ENCODE assay signal across 9 cellular contexts in genomic region chr20:36481380-36482043, GRCh38. TPM values are rescaled to one million over a fixed set of nuclear protein-coding genes. Genes with fewer than 3 reads are reported as not detected.
A peak's percentile ranks its signal among the peaks of the same experiment; 100 is the strongest.
DNase-seq lines count a peak whose midpoint lies in the region; ATAC-seq and TF ChIP-seq lines count a peak whose summit lies in the region.
"Had no signal": no experiment of that assay in that cellular context is flagged by ENCODE, and none has a peak within 500 bp of the region (broad histone marks: within the 10 kb centered on the region; RNA-seq: fewer than 3 reads in every experiment).

No MANE protein-coding gene starts in this region.

- no peak overlapping the region for H2AFZ ChIP-seq in HCT116 (ENCODE audit: low read depth, low read length, poor library complexity, severe bottlenecking)

- no peak overlapping the region for H3K27ac Mint-ChIP-seq in activated T-cell treated with anti-CD3 and anti-CD28 coated beads, Interleukin-2, amount 50 U/mL, for 72 hours

- H3K79me2 ChIP-seq in HCT116 (ENCODE audit: insufficient read depth, low read length), result peaks cover 47% of the 10 kb centered on the region

- no peaks in the 10 kb centered on the region for H4K20me1 ChIP-seq in HCT116 (ENCODE audit: insufficient read depth)

- POLR2A ChIA-PET in HCT116 (lab: Charles Lee), result no interaction called here

- 65 to 70% methylated on average over 4 to 9 of the region's 9 CpGs for WGBS in gastroesophageal sphincter (ENCODE audit: low coverage in 1 of 2), 2 donors

- H3K9ac ChIP-seq in HCT116 (ENCODE audit: low read length) (no peak overlapping the region), skeletal muscle satellite cell (ENCODE audit: low read depth, low read length) (no peak overlapping the region)

- no TSS peak for BruUV-seq in HCT116 (replicated peaks; lab: Mats Ljungman, UMichigan)

- TF ChIP-seq POLR2A in HCT116 (IDR thresholded peaks at IDR 0.05; ENCODE audit: borderline replicate concordance, extremely low read depth, insufficient read depth, insufficient read length) (no peak), gastroesophageal sphincter (IDR thresholded peaks at IDR 0.05) (no peak)

- intact Hi-C loops in HCT116 (cut with micrococcal nuclease), result no loop called here

- no peak for DNase-seq in HCT116 (ENCODE audit: low read depth, low spot score)
- DNase-seq in SHP77 treated with DMSO at 0.1 percent for 48 hours (lab: John Stamatoyannopoulos, UW), result peak; percentile 79
- no peak for DNase-seq in activated T-cell treated with anti-CD3 and anti-CD28 coated beads, Interleukin-2, amount 50 U/mL, for 72 hours
- DNase-seq in DMS79 (lab: John Stamatoyannopoulos, UW), result no peak
- no peak for DNase-seq in hippocampal formation (lab: John Stamatoyannopoulos, UW)

- no peak overlapping the region for H3K4me3 Mint-ChIP-seq in activated T-cell treated with anti-CD3 and anti-CD28 coated beads, Interleukin-2, amount 50 U/mL, for 72 hours
- H3K4me3 Mint-ChIP-seq: IgD-negative memory B cell had no signal

- H3K4me1 ChIP-seq in HCT116 (ENCODE audit: control insufficient read depth in 1 of 2, insufficient read depth in 2 of 2, low read length in 2 of 2) (peaks cover 0 to 11% of the 10 kb centered on the region in 2 experiments; a peak in 1 of 4 replicates), gastroesophageal sphincter (peaks cover 3 to 99% (median 76%) of the 10 kb centered on the region in 3 donors), skeletal muscle satellite cell (ENCODE audit: control insufficient read depth, insufficient read depth, low read length) (peaks cover 51% of the 10 kb centered on the region)

- peak; percentile 71 for ATAC-seq in HCT116
- no peak for ATAC-seq in gastroesophageal sphincter
- no peak for ATAC-seq in activated T-cell treated with anti-CD3 and anti-CD28 coated beads, Interleukin-2, amount 50 U/mL, for 72 hours (replicated peaks in 1 of 2)
- no peak for ATAC-seq in GM21367 (IDR thresholded peaks at IDR 0.05; ENCODE audit: unreplicated experiment)

- TF ChIP-seq CTCF in HCT116 (IDR thresholded peaks at IDR 0.05 in 2 of 3, conservative IDR thresholded peaks at IDR 0.05 in 1 of 3; ENCODE audit: borderline replicate concordance in 1 of 3, insufficient read depth in 1 of 3, low read depth in 2 of 3, low read length in 2 of 3), result peak in 2 of 3 experiments; percentile 25 to 35; a peak in 3 of 6 replicates
- TF ChIP-seq CTCF in gastroesophageal sphincter (IDR thresholded peaks at IDR 0.05), result peak in 3 of 4 experiments; percentile 8 to 27 (median 9)

- peaks cover 23% of the 10 kb centered on the region for H3K4me1 Mint-ChIP-seq in activated T-cell treated with anti-CD3 and anti-CD28 coated beads, Interleukin-2, amount 50 U/mL, for 72 hours (ENCODE audit: low read depth)

- no peaks in the 10 kb centered on the region for H3K36me3 ChIP-seq in HCT116 (ENCODE audit: control insufficient read depth in 1 of 2, insufficient read depth in 2 of 2, low read length in 2 of 2)
- peaks cover 0 to 7% of the 10 kb centered on the region in 2 donors for H3K36me3 ChIP-seq in gastroesophageal sphincter
- peaks cover 41% of the 10 kb centered on the region for H3K36me3 ChIP-seq in skeletal muscle satellite cell (ENCODE audit: insufficient read depth, low read length)

- no peak for TF ChIP-seq RAD21 in HCT116 (IDR thresholded peaks at IDR 0.05; ENCODE audit: low read depth)

- no peaks in the 10 kb centered on the region for H3K36me3 Mint-ChIP-seq in activated T-cell treated with anti-CD3 and anti-CD28 coated beads, Interleukin-2, amount 50 U/mL, for 72 hours (ENCODE audit: insufficient read depth in 2 of 2)

- H3K4me3 ChIP-seq in HCT116 (replicated peaks in 1 of 2; ENCODE audit: low read depth in 1 of 2, low read length in 2 of 2), result no peak overlapping the region
- no peak overlapping the region for H3K4me3 ChIP-seq in gastroesophageal sphincter
- H3K4me3 ChIP-seq in skeletal muscle satellite cell (ENCODE audit: low read length), result no peak overlapping the region

- RAD21 ChIA-PET in HCT116 (lab: Charles Lee; ENCODE audit: low non-redundant PET in 1 of 2, low total read pairs in 2 of 2, uncharacterized antibody in 2 of 2, unreplicated experiment in 2 of 2), result no interaction called here

- H3K27me3 ChIP-seq in HCT116 (ENCODE audit: insufficient read depth, low read length), result no peaks in the 10 kb centered on the region
- H3K27me3 ChIP-seq in gastroesophageal sphincter, result no peaks in the 10 kb centered on the region
- H3K27me3 ChIP-seq in skeletal muscle satellite cell (ENCODE audit: control insufficient read depth, insufficient read depth, low read length), result no peaks in the 10 kb centered on the region

- H3K27ac ChIP-seq in HCT116 (ENCODE audit: low read depth, low read length), result no peak overlapping the region
- peak overlapping the region; percentile 15 to 69 (median 65) for H3K27ac ChIP-seq in gastroesophageal sphincter

- H3K9me3 ChIP-seq in HCT116 (ENCODE audit: control insufficient read depth in 1 of 2, insufficient read depth in 1 of 2, low read depth in 1 of 2, low read length in 2 of 2) (no peaks in the 10 kb centered on the region), gastroesophageal sphincter (no peaks in the 10 kb centered on the region), skeletal muscle satellite cell (replicated peaks; ENCODE audit: low read length) (no peaks in the 10 kb centered on the region)

- no peak for TF ChIP-seq EP300 in gastroesophageal sphincter (IDR thresholded peaks at IDR 0.05)

- CTCF ChIA-PET in HCT116 (lab: Charles Lee), result interaction anchor here (2.3 kb wide), 1 partner anchor 16 kb away, joined by 6 read pairs; no protein-coding TSS in a partner anchor

- H3K9me2 ChIP-seq in HCT116 (ENCODE audit: insufficient read depth), result no peaks in the 10 kb centered on the region

- H3K9me3 Mint-ChIP-seq in activated T-cell treated with anti-CD3 and anti-CD28 coated beads, Interleukin-2, amount 50 U/mL, for 72 hours, result no peaks in the 10 kb centered on the region
- H3K9me3 Mint-ChIP-seq: IgD-negative memory B cell had no signal

- H3K4me2 ChIP-seq in HCT116 (ENCODE audit: low read length) (no peak overlapping the region), skeletal muscle satellite cell (ENCODE audit: low read length) (peak overlapping the region; percentile 38)

- H3K27me3 Mint-ChIP-seq in activated T-cell treated with anti-CD3 and anti-CD28 coated beads, Interleukin-2, amount 50 U/mL, for 72 hours (ENCODE audit: low read depth), result no peaks in the 10 kb centered on the region
- H3K27me3 Mint-ChIP-seq: IgD-negative memory B cell had no signal

TF ChIP-seq in HCT116, 20 proteins besides CTCF, POLR2A, EP300 and RAD21:
- TF ChIP-seq FOSL1 (IDR thresholded peaks at IDR 0.05; ENCODE audit: low read depth), result no peak
- TF ChIP-seq, protein P1, sequence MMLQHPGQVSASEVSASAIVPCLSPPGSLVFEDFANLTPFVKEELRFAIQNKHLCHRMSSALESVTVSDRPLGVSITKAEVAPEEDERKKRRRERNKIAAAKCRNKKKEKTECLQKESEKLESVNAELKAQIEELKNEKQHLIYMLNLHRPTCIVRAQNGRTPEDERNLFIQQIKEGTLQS (IDR thresholded peaks at IDR 0.05), result no peak
- no peak for TF ChIP-seq ZFX (IDR thresholded peaks at IDR 0.05)
- TF ChIP-seq TCF7L2 (IDR thresholded peaks at IDR 0.05; ENCODE audit: borderline replicate concordance, extremely low read depth, insufficient read depth, insufficient read length), result no peak
- no peak for TF ChIP-seq REST (IDR thresholded peaks at IDR 0.05; ENCODE audit: low read depth)
TF ChIP-seq in HCT116: peak in this region for 0.

RNA-seq across cellular contexts. Expression of gene MYL9, which starts 59.8 kb away (rescaled TPM):
- 49.3 TPM for total RNA-seq in HCT116 (2021; ENCODE audit: unreplicated experiment)
- 34.4 and 43.3 TPM in 2 replicates for polyA plus RNA-seq in HCT116 (2012)
- total RNA-seq in gastroesophageal sphincter, result 1,000 to 10,000 TPM; 1,087 to 2,842 (median 1,707) TPM
- 14.4 and 44.6 TPM in 2 replicates for total RNA-seq in skeletal muscle satellite cell (2012; rRNA removed)
- total RNA-seq in activated T-cell treated with anti-CD3 and anti-CD28 coated beads, Interleukin-2, amount 50 U/mL, for 72 hours, result 1 to 10 TPM in 1 of 2 donors, under 1 TPM in 1; 0.62 to 2.0 TPM

Comparison
In these comparisons a context has a peak if more than half of its experiments do, and no peak if none do; other contexts are left out.
1. RNA of gene MYL9, which starts 59.8 kb away (total RNA-seq): 1,087 to 2,842 TPM in gastroesophageal sphincter; 49.3 TPM in HCT116 (single experiment) and 0.62 to 2.0 TPM in activated T-cell treated with anti-CD3 and anti-CD28 coated beads, Interleukin-2, amount 50 U/mL, for 72 hours; every median in the first group is over 10 times any median in the second.